ENCODE assay signal across 22 cellular contexts in the genomic region with DNA sequence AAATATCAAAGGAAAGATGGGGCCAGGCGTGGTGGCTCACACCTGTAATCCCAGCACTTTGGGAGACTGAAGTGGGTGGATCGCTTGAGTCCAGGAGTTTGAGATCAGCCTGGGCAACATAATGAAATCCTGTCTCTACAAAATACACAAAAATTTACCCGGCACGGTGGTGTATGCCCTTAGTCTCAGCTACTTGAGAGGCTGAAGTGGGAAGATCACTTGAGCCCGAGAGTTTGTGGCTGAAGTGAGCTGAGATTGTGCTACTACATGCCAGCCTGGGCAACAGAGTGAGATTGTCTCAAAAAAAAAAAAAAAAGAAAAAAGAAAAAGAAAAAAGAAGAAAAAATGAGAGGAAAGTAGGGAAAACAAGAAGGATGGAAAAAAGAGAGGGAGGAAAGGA. TPM values are rescaled to one million over a fixed set of nuclear protein-coding genes. Genes with fewer than 3 reads are reported as not detected.
"Had no signal": no experiment of that assay in that cellular context is flagged by ENCODE, and none has a peak within 500 bp of the region (broad histone marks: within the 10 kb centered on the region; RNA-seq: fewer than 3 reads in every experiment).

No MANE protein-coding gene starts in this region.

- H3K27me3 ChIP-seq: MG63 had no signal

- H3K36me3 ChIP-seq: MG63 had no signal

- DNase-seq: Karpas-422, KG1, MG63, NCI-H1092 treated with DMSO at 0.1 percent for 48 hours, NCI-H1436, NCI-H187, NCI-H2029, NCI-H2081 treated with DMSO at 0.1 percent for 48 hours, NCI-H2171, NCI-H226, NCI-H446, NCI-H510A, NCI-H524 treated with DMSO at 0.1 percent for 48 hours, NCI-H69, NCI-H774, RPMI8226, SHP77, SK-N-SH had no signal

- H3K4me3 ChIP-seq: MG63 had no signal

- ATAC-seq: HepG2 had no signal

- H3K9me3 ChIP-seq: MG63, SK-N-SH had no signal

RNA-seq across cellular contexts. Expression of gene TRIM6, which starts 3.8 kb away (rescaled TPM):
- total RNA-seq: HepG2 had no signal

RNA-seq across cellular contexts. Expression of gene OR52B6, which starts 11.9 kb away (rescaled TPM):
- total RNA-seq: HepG2, HT1080, IMR-90, SK-MEL-5 had no signal

RNA-seq across cellular contexts. Expression of gene OR52H1, which starts 44.3 kb away (rescaled TPM):
- total RNA-seq: HepG2, HT1080, SK-MEL-5 had no signal
